ENCODE assay signal across 8 cellular contexts in the genomic region with DNA sequence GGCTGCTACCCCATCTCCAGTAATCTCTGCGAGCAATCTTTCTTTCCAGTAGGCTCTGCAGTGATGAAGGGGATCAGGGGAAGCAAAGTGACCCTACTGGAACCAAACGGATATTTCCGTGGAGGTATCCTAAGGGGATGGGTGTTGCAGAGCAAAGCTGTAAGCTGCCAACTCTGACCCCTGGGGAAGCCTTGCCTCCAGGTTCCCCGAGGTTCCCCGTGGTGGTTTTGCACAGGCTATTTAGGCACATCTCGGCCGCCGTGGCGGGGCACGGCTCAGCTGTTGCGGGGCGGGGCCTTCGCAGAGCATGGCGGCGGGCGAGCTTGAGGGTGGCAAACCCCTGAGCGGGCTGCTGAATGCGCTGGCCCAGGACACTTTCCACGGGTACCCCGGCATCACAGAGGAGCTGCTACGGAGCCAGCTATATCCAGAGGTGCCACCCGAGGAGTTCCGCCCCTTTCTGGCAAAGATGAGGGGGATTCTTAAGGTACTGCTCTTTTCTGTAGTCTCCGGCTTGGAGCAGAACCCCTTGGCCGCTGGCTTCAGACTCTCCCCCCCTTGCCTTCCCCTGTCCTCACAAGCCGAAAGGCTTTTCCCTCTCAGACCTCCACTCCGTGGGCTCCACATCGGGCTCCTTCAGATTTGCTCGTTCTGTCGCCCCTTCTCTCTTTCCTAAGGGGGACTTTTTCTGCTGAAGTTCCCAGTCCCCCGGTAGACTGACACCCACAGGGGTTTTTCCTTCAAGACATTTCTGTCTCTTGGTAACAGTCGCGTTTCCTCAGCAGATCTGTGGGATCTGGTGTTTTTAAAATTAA. TPM values are rescaled to one million over a fixed set of nuclear protein-coding genes. Genes with fewer than 3 reads are reported as not detected.
DNase-seq lines count a peak whose midpoint lies in the region; ATAC-seq and TF ChIP-seq lines count a peak whose summit lies in the region.

A gene (plus strand): TSS at position 303 of the 815 bp plus-strand sequence. CDS start 5 bp downstream, at position 308.

- peak within 1 kb of the TSS; percentile 52 to 80 (median 72) for H3K27ac ChIP-seq in esophagus muscularis mucosa (replicated peaks in 1 of 4)

- peak within 1 kb of the TSS; percentile 77 to 85 (median 80) for H3K4me3 ChIP-seq in esophagus muscularis mucosa

- H3K36me3 Mint-ChIP-seq in activated T-cell treated with anti-CD3 and anti-CD28 coated beads, Interleukin-2, amount 50 U/mL, for 4 hours (ENCODE audit: insufficient read depth): no peaks in the 10 kb centered on the region

- H3K36me3 ChIP-seq in esophagus muscularis mucosa: no peaks in the 10 kb centered on the region

- peak within 1 kb of the TSS; percentile 98 for H3K4me3 Mint-ChIP-seq in activated T-cell treated with anti-CD3 and anti-CD28 coated beads, Interleukin-2, amount 50 U/mL, for 4 hours

- H3K9me3 ChIP-seq in esophagus muscularis mucosa: no peaks in the 10 kb centered on the region

- TF ChIP-seq EP300 in esophagus muscularis mucosa (IDR thresholded peaks at IDR 0.05): no peak

- H3K27me3 Mint-ChIP-seq in activated T-cell treated with anti-CD3 and anti-CD28 coated beads, Interleukin-2, amount 50 U/mL, for 4 hours (ENCODE audit: low read depth): no peaks in the 10 kb centered on the region

- 2% methylated on average over 32 of the region's 33 CpGs for WGBS in esophagus muscularis mucosa

- peaks cover 16% of the 10 kb centered on the region for H3K4me1 Mint-ChIP-seq in activated T-cell treated with anti-CD3 and anti-CD28 coated beads, Interleukin-2, amount 50 U/mL, for 4 hours (ENCODE audit: low read depth)

- peaks cover 12 to 30% (median 23%) of the 10 kb centered on the region in 4 donors for H3K4me1 ChIP-seq in esophagus muscularis mucosa

- no peak for TF ChIP-seq CTCF in esophagus muscularis mucosa (IDR thresholded peaks at IDR 0.05)

- TF ChIP-seq POLR2A in esophagus muscularis mucosa (IDR thresholded peaks at IDR 0.05; ENCODE audit: low read depth): no peak

- H3K9me3 Mint-ChIP-seq in activated T-cell treated with anti-CD3 and anti-CD28 coated beads, Interleukin-2, amount 50 U/mL, for 4 hours: no peaks in the 10 kb centered on the region

- peak; percentile 91 for DNase-seq in DMS 273 (lab: John Stamatoyannopoulos, UW; ENCODE audit: unreplicated experiment)
- peak in 70 of 76 experiments; percentile 13 to 81 (median 61) for DNase-seq in HUDEP-2 (lab: John Stamatoyannopoulos, UW; ENCODE audit: unreplicated experiment in 76 of 76)
- peak; percentile 73 for DNase-seq in activated T-cell treated with anti-CD3 and anti-CD28 coated beads, Interleukin-2, amount 50 U/mL, for 4 hours
- peak; percentile 96 for DNase-seq in esophagus muscularis mucosa (ENCODE audit: extremely low spot score)
- peak; percentile 85 for DNase-seq in myocyte (ENCODE audit: low read depth)
- DNase-seq in stimulated activated CD8-positive, alpha-beta memory T cell treated with anti-CD3 and anti-CD28 coated beads, Interleukin-7, amount 100 ng/mL, for 48 hours (ENCODE audit: extremely low read depth in 1 of 2, low read depth in 1 of 2): peak; percentile 66 to 73

- no peaks in the 10 kb centered on the region for H3K27me3 ChIP-seq in esophagus muscularis mucosa

- peak; percentile 97 for ATAC-seq in GM21381 (IDR thresholded peaks at IDR 0.05; ENCODE audit: unreplicated experiment)
- peak; percentile 100 for ATAC-seq in activated T-cell treated with anti-CD3 and anti-CD28 coated beads, Interleukin-2, amount 50 U/mL, for 4 hours

- intact Hi-C loops in esophagus muscularis mucosa (cut with DNase I): no loop called here

TF ChIP-seq in PFSK-1, 5 proteins besides CTCF, POLR2A, EP300 and RAD21:
- TF ChIP-seq, protein P1, sequence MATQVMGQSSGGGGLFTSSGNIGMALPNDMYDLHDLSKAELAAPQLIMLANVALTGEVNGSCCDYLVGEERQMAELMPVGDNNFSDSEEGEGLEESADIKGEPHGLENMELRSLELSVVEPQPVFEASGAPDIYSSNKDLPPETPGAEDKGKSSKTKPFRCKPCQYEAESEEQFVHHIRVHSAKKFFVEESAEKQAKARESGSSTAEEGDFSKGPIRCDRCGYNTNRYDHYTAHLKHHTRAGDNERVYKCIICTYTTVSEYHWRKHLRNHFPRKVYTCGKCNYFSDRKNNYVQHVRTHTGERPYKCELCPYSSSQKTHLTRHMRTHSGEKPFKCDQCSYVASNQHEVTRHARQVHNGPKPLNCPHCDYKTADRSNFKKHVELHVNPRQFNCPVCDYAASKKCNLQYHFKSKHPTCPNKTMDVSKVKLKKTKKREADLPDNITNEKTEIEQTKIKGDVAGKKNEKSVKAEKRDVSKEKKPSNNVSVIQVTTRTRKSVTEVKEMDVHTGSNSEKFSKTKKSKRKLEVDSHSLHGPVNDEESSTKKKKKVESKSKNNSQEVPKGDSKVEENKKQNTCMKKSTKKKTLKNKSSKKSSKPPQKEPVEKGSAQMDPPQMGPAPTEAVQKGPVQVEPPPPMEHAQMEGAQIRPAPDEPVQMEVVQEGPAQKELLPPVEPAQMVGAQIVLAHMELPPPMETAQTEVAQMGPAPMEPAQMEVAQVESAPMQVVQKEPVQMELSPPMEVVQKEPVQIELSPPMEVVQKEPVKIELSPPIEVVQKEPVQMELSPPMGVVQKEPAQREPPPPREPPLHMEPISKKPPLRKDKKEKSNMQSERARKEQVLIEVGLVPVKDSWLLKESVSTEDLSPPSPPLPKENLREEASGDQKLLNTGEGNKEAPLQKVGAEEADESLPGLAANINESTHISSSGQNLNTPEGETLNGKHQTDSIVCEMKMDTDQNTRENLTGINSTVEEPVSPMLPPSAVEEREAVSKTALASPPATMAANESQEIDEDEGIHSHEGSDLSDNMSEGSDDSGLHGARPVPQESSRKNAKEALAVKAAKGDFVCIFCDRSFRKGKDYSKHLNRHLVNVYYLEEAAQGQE (IDR thresholded peaks at IDR 0.05; ENCODE audit: insufficient read depth in 1 of 2, low read depth in 2 of 2, low read length in 2 of 2): peak in 1 of 2 experiments; percentile 41; a peak in 1 of 4 replicates
- peak; percentile 91 for TF ChIP-seq POLR2AphosphoS5 (IDR thresholded peaks at IDR 0.05; ENCODE audit: low read depth, low read length)
- TF ChIP-seq TAF1 (IDR thresholded peaks at IDR 0.05; ENCODE audit: borderline replicate concordance, insufficient read depth, low read length): peak; percentile 84
- peak; percentile 41 for TF ChIP-seq FOXP2 (optimal IDR thresholded peaks at IDR 0.05; ENCODE audit: borderline replicate concordance, extremely low read depth, extremely low read length, insufficient read depth)
- peak; percentile 71; the same call in 1 of the 2 replicates for TF ChIP-seq SIN3A (IDR thresholded peaks at IDR 0.05; ENCODE audit: borderline replicate concordance, insufficient read depth, low read length)
TF ChIP-seq in PFSK-1: peak in this region for 5.

RNA-seq across cellular contexts. Expression of the gene that starts here (rescaled TPM):
- polyA plus RNA-seq in PFSK-1 (2012; ENCODE audit: insufficient read length, low read depth): 48.5 TPM
- 10 to 100 TPM; 29.7 to 37.0 (median 31.0) TPM for total RNA-seq in activated T-cell treated with anti-CD3 and anti-CD28 coated beads, Interleukin-2, amount 50 U/mL, for 4 hours
- total RNA-seq in esophagus muscularis mucosa: 10 to 100 TPM; 25.1 to 42.4 (median 37.2) TPM
- 49.9 and 56.8 TPM in 2 replicates for total RNA-seq in myocyte
- 50.4 TPM for polyA plus RNA-seq in myocyte (2012)

Comparison
In these comparisons a context has a peak if more than half of its experiments do, and no peak if none do; other contexts are left out.
1. Peak in every context shown above with its lines: DNase-seq, ATAC-seq, H3K4me3 ChIP-seq and H3K27ac ChIP-seq.